9 cellular contexts compared by ENCODE assay signal in genomic region chr5:113663879-113664278, GRCh38.
DNase-seq lines count a peak whose midpoint lies in the region; ATAC-seq, FAIRE-seq and TF ChIP-seq lines count a peak whose summit lies in the region.
"Had no signal": no experiment of that assay in that cellular context is flagged by ENCODE, and none has a peak within 500 bp of the region (broad histone marks: within the 10 kb centered on the region; RNA-seq: fewer than 3 reads in every experiment).

No MANE protein-coding gene starts in this region.

- no peak overlapping the region for H3K27ac Mint-ChIP-seq in HFFc6

- H3K27me3 ChIP-seq in SJCRH30 = no peaks in the 10 kb centered on the region
- peaks cover 1 to 5% of the 10 kb centered on the region in 2 experiments for H3K27me3 ChIP-seq in endothelial cell of umbilical vein (ENCODE audit: control insufficient read depth in 2 of 2, insufficient read depth in 2 of 2, low read length in 2 of 2)
- H3K27me3 ChIP-seq: BLaER1 had no signal

- CTCF ChIA-PET in endothelial cell of umbilical vein (lab: Charles Lee) = interaction anchor here (0.9 to 8.7 kb wide), 7 partner anchors 11 to 786 kb away, joined by 3 to 191 read pairs (median 4); no protein-coding TSS in a partner anchor

- H3K27ac ChIP-seq in SJCRH30 (no peak overlapping the region), endothelial cell of umbilical vein (ENCODE audit: insufficient read depth, low read depth, low read length) (no peak overlapping the region)
- H3K27ac ChIP-seq: BLaER1 had no signal

- dilution Hi-C loops in endothelial cell of umbilical vein (cut with MboI; ENCODE audit: extremely low pct_ligation_motif_present, low sequenced_read_pairs) = no loop called here

- H2AFZ ChIP-seq in endothelial cell of umbilical vein (ENCODE audit: low read depth, low read length) = no peak overlapping the region

- no peak overlapping the region for H3K9ac ChIP-seq in endothelial cell of umbilical vein (replicated peaks; ENCODE audit: extremely low read depth, insufficient read depth, low read length)
- H3K9ac ChIP-seq: BLaER1 had no signal

- peak; percentile 61 for FAIRE-seq in endothelial cell of umbilical vein (lab: Jason Lieb, UNC)

- H3K36me3 ChIP-seq in SJCRH30 = no peaks in the 10 kb centered on the region
- H3K36me3 ChIP-seq in endothelial cell of umbilical vein (ENCODE audit: control insufficient read depth in 2 of 2, extremely low read depth in 1 of 2, insufficient read depth in 2 of 2, low read length in 2 of 2) = no peaks in the 10 kb centered on the region
- H3K36me3 ChIP-seq: BLaER1 had no signal

- H3K4me2 ChIP-seq in endothelial cell of umbilical vein (ENCODE audit: insufficient read depth, low read length) = no peak overlapping the region
- H3K4me2 ChIP-seq: BLaER1 had no signal

- H3K36me3 Mint-ChIP-seq in HFFc6 (ENCODE audit: low read depth) = no peaks in the 10 kb centered on the region

- H3K4me1 Mint-ChIP-seq in HFFc6 (ENCODE audit: low read depth) = no peaks in the 10 kb centered on the region; the same call in 1 of the 2 replicates

- H4K20me1 ChIP-seq in endothelial cell of umbilical vein (replicated peaks; ENCODE audit: control insufficient read depth, extremely low read depth, insufficient read depth, low read length) = no peaks in the 10 kb centered on the region
- H4K20me1 ChIP-seq: BLaER1 had no signal

- DNase-seq in NCI-H1436 (lab: John Stamatoyannopoulos, UW) (peak; percentile 6), NCI-H1436 treated with DMSO at 0.1 percent for 48 hours (lab: John Stamatoyannopoulos, UW) (no peak), HFFc6 (peak; percentile 55), SJCRH30 (peak; percentile 32 to 64), endothelial cell of umbilical vein (ENCODE audit: low read depth, low spot score) (peak; percentile 56), HPDE6-E6E7 (ENCODE audit: extremely low spot score) (no peak)
- DNase-seq in stimulated activated CD4-positive, alpha-beta T cell treated with anti-CD3 and anti-CD28 coated beads, Interleukin-2, amount 100 ng/mL, for 48 hours = peak; percentile 28

- peaks cover 13% of the 10 kb centered on the region for H3K27me3 Mint-ChIP-seq in HFFc6 (ENCODE audit: insufficient read depth)

- TF ChIP-seq POLR2A in endothelial cell of umbilical vein (IDR thresholded peaks at IDR 0.05; ENCODE audit: low read depth, low read length) = no peak

- H3K4me1 ChIP-seq in SJCRH30 = no peaks in the 10 kb centered on the region
- H3K4me1 ChIP-seq in endothelial cell of umbilical vein (ENCODE audit: control insufficient read depth, extremely low read depth, insufficient read depth, low read length) = no peaks in the 10 kb centered on the region
- H3K4me1 ChIP-seq: BLaER1 had no signal

- H3K9me1 ChIP-seq in endothelial cell of umbilical vein (replicated peaks; ENCODE audit: control insufficient read depth, extremely low read depth, insufficient read depth, low read length) = no peaks in the 10 kb centered on the region

- no TSS peak for BruUV-seq in endothelial cell of umbilical vein (replicated peaks; lab: Mats Ljungman, UMichigan)

- no peak overlapping the region for H3K4me3 Mint-ChIP-seq in HFFc6

- no peaks in the 10 kb centered on the region for H3K79me2 ChIP-seq in endothelial cell of umbilical vein (ENCODE audit: control insufficient read depth, insufficient read depth, low read length)

- H3K4me3 ChIP-seq in SJCRH30 (no peak overlapping the region), endothelial cell of umbilical vein (replicated peaks in 1 of 3; ENCODE audit: insufficient read depth in 1 of 3, low read depth in 1 of 3, low read length in 3 of 3) (no peak overlapping the region)
- H3K4me3 ChIP-seq: BLaER1 had no signal

- TF ChIP-seq CTCF in HFFc6 (IDR thresholded peaks at IDR 0.05) = peak; percentile 81
- TF ChIP-seq CTCF in endothelial cell of umbilical vein (IDR thresholded peaks at IDR 0.05; ENCODE audit: extremely low read depth in 1 of 2, insufficient read depth in 1 of 2, low read depth in 1 of 2, low read length in 2 of 2) = peak; percentile 33 to 44

- POLR2A ChIA-PET in endothelial cell of umbilical vein (lab: Charles Lee) = no interaction called here

- H3K9me3 ChIP-seq in SJCRH30 (replicated peaks) = no peaks in the 10 kb centered on the region
- no peaks in the 10 kb centered on the region for H3K9me3 ChIP-seq in endothelial cell of umbilical vein (replicated peaks; ENCODE audit: control insufficient read depth, insufficient read depth, low read length)
- H3K9me3 ChIP-seq: BLaER1 had no signal

- no peak for ATAC-seq in GM21619 (IDR thresholded peaks at IDR 0.05; ENCODE audit: unreplicated experiment)

- no peaks in the 10 kb centered on the region for H3K9me3 Mint-ChIP-seq in HFFc6

- intact Hi-C loops in endothelial cell of umbilical vein (cut with micrococcal nuclease) = loop anchor here (1.0 to 5.0 kb wide), 2 partner anchors 52 to 327 kb away; no protein-coding TSS in a partner anchor

TF ChIP-seq in endothelial cell of umbilical vein, 7 proteins besides CTCF, POLR2A, EP300 and RAD21:
- TF ChIP-seq GATA2 (IDR thresholded peaks at IDR 0.05; ENCODE audit: insufficient read depth, insufficient read length, low read depth, low read length) (no peak), FOS (IDR thresholded peaks at IDR 0.05; ENCODE audit: borderline replicate concordance, insufficient read depth, low read length) (no peak), POLR2AphosphoS5 (IDR thresholded peaks at IDR 0.05; ENCODE audit: insufficient read depth, low read depth, low read length) (no peak), JUN (IDR thresholded peaks at IDR 0.05; ENCODE audit: borderline replicate concordance, insufficient read depth, insufficient read length, low read depth) (no peak), MAX (IDR thresholded peaks at IDR 0.05; ENCODE audit: insufficient read depth, insufficient read length) (no peak), MYC (IDR thresholded peaks at IDR 0.05; ENCODE audit: low read depth, low read length) (no peak), EZH2 (IDR thresholded peaks at IDR 0.05; ENCODE audit: borderline replicate concordance, low read depth, low read length, severe bottlenecking) (no peak)

Comparison
In these comparisons a context has a peak if more than half of its experiments do, and no peak if none do; other contexts are left out.
1. DNase-seq: peak in NCI-H1436 (single experiment), HFFc6 (single experiment), SJCRH30 (2 of 2), endothelial cell of umbilical vein (single experiment) and stimulated activated CD4-positive, alpha-beta T cell treated with anti-CD3 and anti-CD28 coated beads, Interleukin-2, amount 100 ng/mL, for 48 hours (2 of 2); none in NCI-H1436 treated with DMSO at 0.1 percent for 48 hours (single experiment) and HPDE6-E6E7 (single experiment).